ENCODE assay signal across 12 cellular contexts in the genomic region with DNA sequence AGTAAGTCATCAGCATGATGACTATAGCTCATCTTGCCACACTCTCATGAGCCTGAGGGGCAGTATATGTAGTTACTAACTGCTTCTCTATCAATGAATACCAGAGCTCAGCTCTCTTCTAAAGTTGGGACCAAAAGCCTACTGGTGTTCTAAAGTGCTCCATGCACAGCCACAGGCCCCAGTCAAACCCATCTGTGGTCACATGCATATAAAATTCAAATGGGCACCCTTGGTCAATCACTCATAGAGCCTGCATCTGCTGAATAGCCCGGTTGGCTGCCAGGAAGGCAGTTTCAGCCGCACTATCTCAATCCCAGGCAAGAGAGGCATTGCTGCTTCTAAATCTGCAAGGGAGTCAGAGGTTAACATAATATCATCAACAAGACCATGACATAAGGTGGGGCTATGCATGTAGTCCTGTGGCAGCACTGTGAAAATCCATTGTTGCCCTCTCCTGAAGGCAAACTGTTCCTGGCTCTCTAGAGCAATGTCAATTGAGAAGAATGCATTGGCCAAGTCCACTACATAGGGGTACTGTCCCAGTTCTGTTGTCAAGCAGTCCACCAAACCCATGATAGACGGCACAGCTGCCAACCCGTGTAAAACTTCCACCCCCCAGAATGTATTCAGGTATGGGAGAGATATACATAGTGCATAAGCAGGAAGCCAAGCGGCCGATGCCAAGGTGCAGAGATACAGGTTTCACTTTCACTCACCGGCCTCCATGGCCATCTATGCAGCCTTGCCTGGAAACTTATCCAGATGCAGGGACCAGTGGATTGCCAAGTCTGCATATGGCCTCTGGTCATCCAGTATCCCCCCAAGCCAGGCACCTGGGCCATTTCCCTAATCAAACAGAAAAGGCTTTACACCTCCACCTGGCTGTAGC.
DNase-seq lines count a peak whose midpoint lies in the region; ATAC-seq and TF ChIP-seq lines count a peak whose summit lies in the region.
"Had no signal": no experiment of that assay in that cellular context is flagged by ENCODE, and none has a peak within 500 bp of the region (broad histone marks: within the 10 kb centered on the region; RNA-seq: fewer than 3 reads in every experiment).

No MANE protein-coding gene starts in this region.

- no peak overlapping the region for H3K56ac ChIP-seq in IMR-90 (ENCODE audit: extremely low read depth, insufficient read depth, low read length)

- no peak overlapping the region for H4K91ac ChIP-seq in IMR-90 (ENCODE audit: insufficient read depth, low read depth, low read length)
- H4K91ac ChIP-seq in neuronal stem cell (ENCODE audit: low read depth, low read length, poor library complexity), result no peak overlapping the region

- H3K4me1 ChIP-seq in IMR-90 (ENCODE audit: control insufficient read depth, insufficient read depth, low read length) (peaks cover 3% of the 10 kb centered on the region), neuronal stem cell (ENCODE audit: control insufficient read depth in 2 of 2, insufficient read depth in 1 of 2, low read depth in 1 of 2, low read length in 2 of 2) (no peaks in the 10 kb centered on the region)

- peak overlapping the region; percentile 25; the same call in 1 of the 2 replicates for H3K18ac ChIP-seq in IMR-90 (ENCODE audit: low read depth, low read length)
- H3K18ac ChIP-seq in neuronal stem cell (ENCODE audit: low read length), result no peak overlapping the region

- dilution Hi-C loops in IMR-90 (cut with HindIII; ENCODE audit: low sequenced_read_pairs, unreplicated experiment), result no loop called here

- H2BK15ac ChIP-seq in IMR-90 (ENCODE audit: low read depth, low read length), result no peak overlapping the region
- no peak overlapping the region for H2BK15ac ChIP-seq in neuronal stem cell (ENCODE audit: low read length)

- H2BK120ac ChIP-seq in IMR-90 (ENCODE audit: low read depth, low read length) (no peak overlapping the region), neuronal stem cell (ENCODE audit: low read depth, low read length) (no peak overlapping the region)

- no peak overlapping the region for H3K27ac ChIP-seq in IMR-90 (ENCODE audit: insufficient read depth, low read length)
- no peak overlapping the region for H3K27ac ChIP-seq in neuronal stem cell (replicated peaks; ENCODE audit: low read length)

- in situ Hi-C loops in IMR-90 (cut with MboI; ENCODE audit: low sequenced_read_pairs), result no loop called here

- POLR2A ChIA-PET in IMR-90 (lab: Charles Lee; ENCODE audit: unreplicated experiment), result no interaction called here

- no peak overlapping the region; the same call in 1 of the 2 replicates for H3K14ac ChIP-seq in IMR-90 (replicated peaks; ENCODE audit: low read depth, low read length)
- H3K14ac ChIP-seq in neuronal stem cell (ENCODE audit: low read length), result no peak overlapping the region

- CTCF ChIA-PET in IMR-90 (lab: Yijun Ruan, JAX), result interaction anchor here (1.6 kb wide), 1 partner anchor 9 kb away, joined by 4 read pairs; no protein-coding TSS in a partner anchor

- H3K27me3 ChIP-seq in IMR-90 (ENCODE audit: control insufficient read depth, insufficient read depth, low read length) (no peaks in the 10 kb centered on the region), neuronal stem cell (ENCODE audit: control insufficient read depth in 3 of 3, insufficient read depth in 3 of 3, low read depth in 1 of 3, low read length in 3 of 3) (no peaks in the 10 kb centered on the region)

- no peak overlapping the region for H4K8ac ChIP-seq in IMR-90 (ENCODE audit: low read depth in 2 of 2, low read length in 2 of 2)
- no peak overlapping the region for H4K8ac ChIP-seq in neuronal stem cell (ENCODE audit: low read depth, low read length)

- no peak overlapping the region for H2AK5ac ChIP-seq in IMR-90 (ENCODE audit: low read depth, low read length)
- H2AK5ac ChIP-seq in neuronal stem cell (ENCODE audit: low read depth, low read length), result no peak overlapping the region

- no peak overlapping the region for H2BK20ac ChIP-seq in IMR-90 (ENCODE audit: low read depth, low read length)

- 90% methylated on average over 3 of the region's 7 CpGs; no CpG with 5 or more reads in 1 of the 2 experiments for WGBS in IMR-90 (ENCODE audit: extremely low coverage in 2 of 2, insufficient read length in 1 of 2), 2 experiments
- WGBS in neuronal stem cell (ENCODE audit: extremely low coverage in 2 of 2, insufficient read length in 2 of 2, insufficient replicate concordance in 1 of 2), 2 donors, result no CpG with 5 or more reads among the region's 7 CpGs

- no peak overlapping the region for H3K4me3 ChIP-seq in IMR-90 (ENCODE audit: insufficient read depth, low read depth, low read length)
- peak overlapping the region in 1 of 2 donors; percentile 1 for H3K4me3 ChIP-seq in neuronal stem cell (ENCODE audit: low read length in 2 of 2)

- no peak for TF ChIP-seq POLR2A in IMR-90 (IDR thresholded peaks at IDR 0.05; ENCODE audit: low read depth, low read length)

- peak; percentile 12 for DNase-seq in stimulated activated CD4-positive, alpha-beta T cell treated with anti-CD3 and anti-CD28 coated beads, Interleukin-15, amount 100 ng/mL, for 24 hours
- no peak for DNase-seq in stimulated activated CD4-positive, alpha-beta T cell treated with anti-CD3 and anti-CD28 coated beads, Interleukin-1b, Interleukin-23, amount 100 ng/mL, for 48 hours
- DNase-seq in IMR-90 (no peak), mesenteric fat pad (ENCODE audit: low spot score) (no peak), NCI-H1048 (lab: John Stamatoyannopoulos, UW) (no peak), neuronal stem cell (ENCODE audit: low spot score) (no peak), UCSD-AML1 (lab: John Stamatoyannopoulos, UW; ENCODE audit: unreplicated experiment) (no peak)
- DNase-seq in activated naive CD4-positive, alpha-beta T cell treated with anti-CD3 and anti-CD28 coated beads, Interleukin-2, amount 50 U/mL, for 16 hours, result peak; percentile 14
- DNase-seq: hypothalamus, mesendoderm, MV-4-11, NCI-H774 had no signal

- ATAC-seq in IMR-90 (ENCODE audit: low read depth), result no peak

- H2AFZ ChIP-seq in IMR-90 (replicated peaks; ENCODE audit: low read length, poor library complexity) (no peak overlapping the region), neuronal stem cell (ENCODE audit: low read length) (no peak overlapping the region)

- intact Hi-C loops in IMR-90 (cut with micrococcal nuclease), result no loop called here

- no peak for TF ChIP-seq CTCF in IMR-90 (conservative IDR thresholded peaks at IDR 0.05; ENCODE audit: low read depth, low read length)

- H3K9me3 ChIP-seq in IMR-90 (ENCODE audit: control insufficient read depth, insufficient read depth, low read length), result no peaks in the 10 kb centered on the region
- peaks cover 3 to 9% of the 10 kb centered on the region in 2 donors for H3K9me3 ChIP-seq in neuronal stem cell (replicated peaks in 1 of 2; ENCODE audit: control insufficient read depth in 2 of 2, insufficient read depth in 1 of 2, low read depth in 1 of 2, low read length in 2 of 2)

- no peaks in the 10 kb centered on the region for H3K9me1 ChIP-seq in IMR-90 (ENCODE audit: insufficient read depth, low read length)

- H4K5ac ChIP-seq in IMR-90 (ENCODE audit: low read depth, low read length), result no peak overlapping the region

- H3K23ac ChIP-seq in IMR-90 (ENCODE audit: low read depth, low read length) (no peak overlapping the region), neuronal stem cell (ENCODE audit: low read depth, low read length, poor library complexity) (no peak overlapping the region)

- no peak overlapping the region for H2BK12ac ChIP-seq in neuronal stem cell (ENCODE audit: low read length)

- no peak overlapping the region for H2AK9ac ChIP-seq in IMR-90 (replicated peaks; ENCODE audit: low read depth, low read length, poor library complexity)

- no peak overlapping the region for H3K4me2 ChIP-seq in IMR-90 (ENCODE audit: low read depth, low read length)
- H3K4me2 ChIP-seq in neuronal stem cell (ENCODE audit: insufficient read depth, low read length, poor library complexity, severe bottlenecking), result no peak overlapping the region

- H4K20me1 ChIP-seq in IMR-90 (ENCODE audit: insufficient read depth, low read length), result no peaks in the 10 kb centered on the region

- H3K9ac ChIP-seq in IMR-90 (ENCODE audit: low read depth, low read length) (no peak overlapping the region), neuronal stem cell (ENCODE audit: low read depth, low read length, poor library complexity) (no peak overlapping the region)

- H3K79me1 ChIP-seq in IMR-90 (ENCODE audit: low read depth in 1 of 2, low read length in 2 of 2) (no peaks in the 10 kb centered on the region), neuronal stem cell (ENCODE audit: low read depth, low read length) (no peaks in the 10 kb centered on the region)

- no TSS peak for BruUV-seq in IMR-90 (replicated peaks; lab: Mats Ljungman, UMichigan)

- no peaks in the 10 kb centered on the region for H3K36me3 ChIP-seq in IMR-90 (ENCODE audit: control insufficient read depth, insufficient read depth, low read length)
- no peaks in the 10 kb centered on the region for H3K36me3 ChIP-seq in neuronal stem cell (replicated peaks in 1 of 2; ENCODE audit: control insufficient read depth in 2 of 2, insufficient read depth in 2 of 2, low read length in 2 of 2)

- no peak overlapping the region for H2BK5ac ChIP-seq in IMR-90 (ENCODE audit: low read depth, low read length, poor library complexity, severe bottlenecking)
- H2BK5ac ChIP-seq in neuronal stem cell (ENCODE audit: low read length), result no peak overlapping the region

- no peak for TF ChIP-seq RAD21 in IMR-90 (IDR thresholded peaks at IDR 0.05; ENCODE audit: low read length)

- H3K4ac ChIP-seq in IMR-90 (ENCODE audit: low read depth, low read length), result no peak overlapping the region
- no peak overlapping the region for H3K4ac ChIP-seq in neuronal stem cell (ENCODE audit: low read length)

TF ChIP-seq in IMR-90, 13 proteins besides CTCF, POLR2A, EP300 and RAD21 (continues in another document):
- TF ChIP-seq MAFK (IDR thresholded peaks at IDR 0.05; ENCODE audit: low read depth, low read length), result no peak
- no peak for TF ChIP-seq FOS (IDR thresholded peaks at IDR 0.05; ENCODE audit: low read depth, low read length)
- no peak for TF ChIP-seq MAZ (IDR thresholded peaks at IDR 0.05; ENCODE audit: borderline replicate concordance, low read depth, low read length)
- no peak for TF ChIP-seq RCOR1 (IDR thresholded peaks at IDR 0.05; ENCODE audit: insufficient replicate concordance, low read length)
- no peak for TF ChIP-seq MXI1 (IDR thresholded peaks at IDR 0.05; ENCODE audit: borderline replicate concordance, low read depth, low read length)
- no peak for TF ChIP-seq NFE2L2 (IDR thresholded peaks at IDR 0.05; ENCODE audit: low read depth, low read length)
- TF ChIP-seq CHD1 (IDR thresholded peaks at IDR 0.05; ENCODE audit: low read depth, low read length), result no peak
- TF ChIP-seq BHLHE40 (IDR thresholded peaks at IDR 0.05; ENCODE audit: low read depth, low read length), result no peak
- no peak for TF ChIP-seq SMC3 (IDR thresholded peaks at IDR 0.05; ENCODE audit: low read depth, low read length)

Comparison
In these comparisons a context has a peak if more than half of its experiments do, and no peak if none do; other contexts are left out.
1. DNase-seq: peak in stimulated activated CD4-positive, alpha-beta T cell treated with anti-CD3 and anti-CD28 coated beads, Interleukin-15, amount 100 ng/mL, for 24 hours (single experiment) and activated naive CD4-positive, alpha-beta T cell treated with anti-CD3 and anti-CD28 coated beads, Interleukin-2, amount 50 U/mL, for 16 hours (single experiment); none in stimulated activated CD4-positive, alpha-beta T cell treated with anti-CD3 and anti-CD28 coated beads, Interleukin-1b, Interleukin-23, amount 100 ng/mL, for 48 hours (single experiment), IMR-90 (single experiment), mesenteric fat pad (single experiment), NCI-H1048 (single experiment), neuronal stem cell (single experiment) and UCSD-AML1 (single experiment).